26 cellular contexts compared by ENCODE assay signal in genomic region chr12:544142-544541, GRCh38.
"Had no signal": no experiment of that assay in that cellular context is flagged by ENCODE, and none has a peak within 500 bp of the region (broad histone marks: within the 10 kb centered on the region; RNA-seq: fewer than 3 reads in every experiment).

No MANE protein-coding gene starts in this region.

- ATAC-seq: activated T-cell treated with anti-CD3 and anti-CD28 coated beads, Interleukin-2, amount 50 U/mL, for 4 hours had no signal

- H3K27ac Mint-ChIP-seq: activated CD4-positive, alpha-beta memory T cell treated with anti-CD3 and anti-CD28 coated beads for 36 hours; activated CD4-positive, alpha-beta T cell treated with anti-CD3 and anti-CD28 coated beads, Interleukin-2, amount 10 ng/mL, durations not matched to agents 7 days and 5 days; activated naive CD4-positive, alpha-beta T cell treated with anti-CD3 and anti-CD28 coated beads for 36 hours; IgD-negative memory B cell had no signal

- H3K9me3 Mint-ChIP-seq: activated CD4-positive, alpha-beta memory T cell treated with anti-CD3 and anti-CD28 coated beads for 36 hours; activated CD4-positive, alpha-beta T cell treated with anti-CD3 and anti-CD28 coated beads, Interleukin-2, amount 10 ng/mL, durations not matched to agents 7 days and 5 days; activated naive CD4-positive, alpha-beta T cell treated with anti-CD3 and anti-CD28 coated beads for 36 hours; activated T-cell treated with anti-CD3 and anti-CD28 coated beads, Interleukin-2, amount 50 U/mL, for 4 hours; IgD-negative memory B cell had no signal

- H3K4me2 ChIP-seq: SK-N-SH had no signal

- H3K36me3 Mint-ChIP-seq: activated CD4-positive, alpha-beta memory T cell treated with anti-CD3 and anti-CD28 coated beads for 36 hours; IgD-negative memory B cell had no signal

- H3K27ac ChIP-seq: brain microvascular endothelial cell, cardiac muscle cell, SJCRH30, VCaP had no signal

- H3K9me3 ChIP-seq: SJCRH30, SK-N-SH had no signal

- H3K4me3 Mint-ChIP-seq: activated CD4-positive, alpha-beta memory T cell treated with anti-CD3 and anti-CD28 coated beads for 36 hours; activated CD4-positive, alpha-beta T cell treated with anti-CD3 and anti-CD28 coated beads, Interleukin-2, amount 10 ng/mL, durations not matched to agents 7 days and 5 days; activated naive CD4-positive, alpha-beta T cell treated with anti-CD3 and anti-CD28 coated beads for 36 hours; activated T-cell treated with anti-CD3 and anti-CD28 coated beads, Interleukin-2, amount 50 U/mL, for 4 hours had no signal

- DNase-seq: activated CD4-positive, alpha-beta memory T cell treated with anti-CD3 and anti-CD28 coated beads for 36 hours; activated CD4-positive, alpha-beta T cell treated with anti-CD3 and anti-CD28 coated beads, Interleukin-2, amount 10 ng/mL, durations not matched to agents 7 days and 5 days; activated CD4-positive, CD25-positive, alpha-beta regulatory T cell; activated CD8-positive, alpha-beta memory T cell treated with anti-CD3 and anti-CD28 coated beads for 24 hours; activated effector memory CD4-positive, alpha-beta T cell treated with anti-CD3 and anti-CD28 coated beads, Interleukin-2, amount 50 U/mL, for 16 hours; activated naive CD4-positive, alpha-beta T cell treated with anti-CD3 and anti-CD28 coated beads for 36 hours; activated T-cell treated with anti-CD3 and anti-CD28 coated beads, Interleukin-2, amount 50 U/mL, for 4 hours; amygdala; brain microvascular endothelial cell; KG1; NCI-H1092 treated with DMSO at 0.1 percent for 48 hours; NCI-H1417 treated with DMSO at 0.1 percent for 48 hours; NCI-H1694; NCI-H2029; NCI-H2107; NCI-H345; NCI-H510A; NCI-H526 treated with DMSO at 0.1 percent for 48 hours; NCI-H82; Right ventricle myocardium superior; SJCRH30; SK-N-SH; T-helper 1 cell had no signal

- H3K36me3 ChIP-seq: brain microvascular endothelial cell had no signal

- H3K27me3 ChIP-seq: cardiac muscle cell, SJCRH30 had no signal

- H3K4me3 ChIP-seq: cardiac muscle cell, SJCRH30 had no signal
